ENCODE assay signal across 1 cellular context in the genomic region with DNA sequence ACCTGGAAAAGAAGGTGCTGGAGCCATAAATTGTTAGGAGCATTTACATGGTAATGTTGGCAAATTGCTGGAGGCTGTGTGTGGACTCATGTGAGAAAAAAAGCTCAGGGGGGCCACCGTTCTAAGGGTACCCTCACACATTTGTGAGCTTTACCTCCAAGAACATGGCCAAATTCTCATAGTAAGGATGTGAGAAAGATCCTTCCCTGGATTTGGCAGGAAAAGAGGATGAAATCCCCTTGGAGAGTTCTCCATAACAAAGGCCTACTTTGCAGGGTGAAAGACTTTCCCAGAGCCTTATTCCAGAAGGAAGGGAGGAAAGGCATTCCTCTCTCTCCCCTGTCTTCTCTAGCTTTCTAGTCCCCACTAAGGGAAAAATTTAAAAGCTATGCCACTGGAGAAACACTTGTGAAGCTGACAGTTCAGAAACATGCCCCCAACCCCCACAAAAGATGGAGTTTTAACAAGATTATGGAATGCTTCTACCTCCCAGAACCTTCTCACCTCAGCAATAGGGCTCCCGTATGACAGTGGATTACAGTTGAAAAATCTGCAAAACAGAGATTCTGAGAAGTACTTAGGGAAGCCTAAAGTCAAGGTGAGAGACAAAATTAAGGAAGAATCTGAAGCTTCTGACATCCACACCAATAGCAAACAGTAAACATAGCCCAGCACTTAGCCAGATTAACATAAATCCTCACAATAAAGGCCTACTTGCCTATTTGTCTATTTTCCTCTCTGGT.
TF ChIP-seq lines count a peak whose summit lies in the region.

No MANE protein-coding gene starts in this region.

TF ChIP-seq in WTC11, 78 proteins besides CTCF, POLR2A, EP300 and RAD21:
- TF ChIP-seq, protein P1, sequence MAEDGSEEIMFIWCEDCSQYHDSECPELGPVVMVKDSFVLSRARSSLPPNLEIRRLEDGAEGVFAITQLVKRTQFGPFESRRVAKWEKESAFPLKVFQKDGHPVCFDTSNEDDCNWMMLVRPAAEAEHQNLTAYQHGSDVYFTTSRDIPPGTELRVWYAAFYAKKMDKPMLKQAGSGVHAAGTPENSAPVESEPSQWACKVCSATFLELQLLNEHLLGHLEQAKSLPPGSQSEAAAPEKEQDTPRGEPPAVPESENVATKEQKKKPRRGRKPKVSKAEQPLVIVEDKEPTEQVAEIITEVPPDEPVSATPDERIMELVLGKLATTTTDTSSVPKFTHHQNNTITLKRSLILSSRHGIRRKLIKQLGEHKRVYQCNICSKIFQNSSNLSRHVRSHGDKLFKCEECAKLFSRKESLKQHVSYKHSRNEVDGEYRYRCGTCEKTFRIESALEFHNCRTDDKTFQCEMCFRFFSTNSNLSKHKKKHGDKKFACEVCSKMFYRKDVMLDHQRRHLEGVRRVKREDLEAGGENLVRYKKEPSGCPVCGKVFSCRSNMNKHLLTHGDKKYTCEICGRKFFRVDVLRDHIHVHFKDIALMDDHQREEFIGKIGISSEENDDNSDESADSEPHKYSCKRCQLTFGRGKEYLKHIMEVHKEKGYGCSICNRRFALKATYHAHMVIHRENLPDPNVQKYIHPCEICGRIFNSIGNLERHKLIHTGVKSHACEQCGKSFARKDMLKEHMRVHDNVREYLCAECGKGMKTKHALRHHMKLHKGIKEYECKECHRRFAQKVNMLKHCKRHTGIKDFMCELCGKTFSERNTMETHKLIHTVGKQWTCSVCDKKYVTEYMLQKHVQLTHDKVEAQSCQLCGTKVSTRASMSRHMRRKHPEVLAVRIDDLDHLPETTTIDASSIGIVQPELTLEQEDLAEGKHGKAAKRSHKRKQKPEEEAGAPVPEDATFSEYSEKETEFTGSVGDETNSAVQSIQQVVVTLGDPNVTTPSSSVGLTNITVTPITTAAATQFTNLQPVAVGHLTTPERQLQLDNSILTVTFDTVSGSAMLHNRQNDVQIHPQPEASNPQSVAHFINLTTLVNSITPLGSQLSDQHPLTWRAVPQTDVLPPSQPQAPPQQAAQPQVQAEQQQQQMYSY (CRISPR knock-in tag; IDR thresholded peaks at IDR 0.05) = no peak
- no peak for TF ChIP-seq CREB1 (CRISPR knock-in tag; IDR thresholded peaks at IDR 0.05)
- TF ChIP-seq, protein P2, sequence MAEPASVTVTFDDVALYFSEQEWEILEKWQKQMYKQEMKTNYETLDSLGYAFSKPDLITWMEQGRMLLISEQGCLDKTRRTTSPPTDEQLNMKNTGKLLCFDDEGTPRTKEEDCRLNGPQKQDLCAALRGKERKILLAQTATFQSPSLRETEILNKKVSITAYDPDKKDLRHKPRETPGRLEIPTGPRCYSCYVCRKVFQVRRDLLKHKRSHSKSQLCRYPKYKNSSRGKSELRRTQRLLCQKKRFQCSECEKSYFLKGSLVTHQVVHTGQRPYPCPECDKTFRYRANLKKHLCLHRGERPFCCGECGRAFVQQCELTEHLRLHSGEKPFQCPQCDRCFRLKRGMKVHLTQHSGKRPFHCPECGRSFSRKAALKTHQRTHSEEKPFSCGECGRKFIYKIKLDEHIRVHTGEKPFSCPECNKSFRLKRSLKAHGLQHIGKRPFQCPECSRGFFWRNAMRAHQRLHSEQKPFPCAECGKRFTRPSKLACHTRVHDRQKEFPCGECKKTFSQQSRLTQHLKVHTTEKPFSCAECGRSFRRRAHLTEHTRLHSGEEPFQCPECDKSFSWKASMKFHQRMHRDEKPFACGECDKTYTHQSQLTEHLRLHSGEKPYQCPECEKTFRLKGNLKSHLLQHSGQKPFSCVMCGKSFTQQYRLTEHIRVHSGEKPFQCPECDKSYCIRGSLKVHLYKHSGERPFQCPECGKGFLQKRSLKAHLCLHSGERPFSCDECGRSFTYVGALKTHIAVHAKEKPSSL (CRISPR knock-in tag; conservative IDR thresholded peaks at IDR 0.05) = no peak
- TF ChIP-seq, protein P3, sequence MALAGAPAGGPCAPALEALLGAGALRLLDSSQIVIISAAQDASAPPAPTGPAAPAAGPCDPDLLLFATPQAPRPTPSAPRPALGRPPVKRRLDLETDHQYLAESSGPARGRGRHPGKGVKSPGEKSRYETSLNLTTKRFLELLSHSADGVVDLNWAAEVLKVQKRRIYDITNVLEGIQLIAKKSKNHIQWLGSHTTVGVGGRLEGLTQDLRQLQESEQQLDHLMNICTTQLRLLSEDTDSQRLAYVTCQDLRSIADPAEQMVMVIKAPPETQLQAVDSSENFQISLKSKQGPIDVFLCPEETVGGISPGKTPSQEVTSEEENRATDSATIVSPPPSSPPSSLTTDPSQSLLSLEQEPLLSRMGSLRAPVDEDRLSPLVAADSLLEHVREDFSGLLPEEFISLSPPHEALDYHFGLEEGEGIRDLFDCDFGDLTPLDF (CRISPR knock-in tag; IDR thresholded peaks at IDR 0.05) = no peak
- TF ChIP-seq ZNF396 (CRISPR knock-in tag; IDR thresholded peaks at IDR 0.05; ENCODE audit: borderline replicate concordance) = no peak
- TF ChIP-seq, protein P4, sequence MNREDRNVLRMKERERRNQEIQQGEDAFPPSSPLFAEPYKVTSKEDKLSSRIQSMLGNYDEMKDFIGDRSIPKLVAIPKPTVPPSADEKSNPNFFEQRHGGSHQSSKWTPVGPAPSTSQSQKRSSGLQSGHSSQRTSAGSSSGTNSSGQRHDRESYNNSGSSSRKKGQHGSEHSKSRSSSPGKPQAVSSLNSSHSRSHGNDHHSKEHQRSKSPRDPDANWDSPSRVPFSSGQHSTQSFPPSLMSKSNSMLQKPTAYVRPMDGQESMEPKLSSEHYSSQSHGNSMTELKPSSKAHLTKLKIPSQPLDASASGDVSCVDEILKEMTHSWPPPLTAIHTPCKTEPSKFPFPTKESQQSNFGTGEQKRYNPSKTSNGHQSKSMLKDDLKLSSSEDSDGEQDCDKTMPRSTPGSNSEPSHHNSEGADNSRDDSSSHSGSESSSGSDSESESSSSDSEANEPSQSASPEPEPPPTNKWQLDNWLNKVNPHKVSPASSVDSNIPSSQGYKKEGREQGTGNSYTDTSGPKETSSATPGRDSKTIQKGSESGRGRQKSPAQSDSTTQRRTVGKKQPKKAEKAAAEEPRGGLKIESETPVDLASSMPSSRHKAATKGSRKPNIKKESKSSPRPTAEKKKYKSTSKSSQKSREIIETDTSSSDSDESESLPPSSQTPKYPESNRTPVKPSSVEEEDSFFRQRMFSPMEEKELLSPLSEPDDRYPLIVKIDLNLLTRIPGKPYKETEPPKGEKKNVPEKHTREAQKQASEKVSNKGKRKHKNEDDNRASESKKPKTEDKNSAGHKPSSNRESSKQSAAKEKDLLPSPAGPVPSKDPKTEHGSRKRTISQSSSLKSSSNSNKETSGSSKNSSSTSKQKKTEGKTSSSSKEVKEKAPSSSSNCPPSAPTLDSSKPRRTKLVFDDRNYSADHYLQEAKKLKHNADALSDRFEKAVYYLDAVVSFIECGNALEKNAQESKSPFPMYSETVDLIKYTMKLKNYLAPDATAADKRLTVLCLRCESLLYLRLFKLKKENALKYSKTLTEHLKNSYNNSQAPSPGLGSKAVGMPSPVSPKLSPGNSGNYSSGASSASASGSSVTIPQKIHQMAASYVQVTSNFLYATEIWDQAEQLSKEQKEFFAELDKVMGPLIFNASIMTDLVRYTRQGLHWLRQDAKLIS (CRISPR knock-in tag; IDR thresholded peaks at IDR 0.05; ENCODE audit: borderline replicate concordance) = no peak
- TF ChIP-seq, protein P5, sequence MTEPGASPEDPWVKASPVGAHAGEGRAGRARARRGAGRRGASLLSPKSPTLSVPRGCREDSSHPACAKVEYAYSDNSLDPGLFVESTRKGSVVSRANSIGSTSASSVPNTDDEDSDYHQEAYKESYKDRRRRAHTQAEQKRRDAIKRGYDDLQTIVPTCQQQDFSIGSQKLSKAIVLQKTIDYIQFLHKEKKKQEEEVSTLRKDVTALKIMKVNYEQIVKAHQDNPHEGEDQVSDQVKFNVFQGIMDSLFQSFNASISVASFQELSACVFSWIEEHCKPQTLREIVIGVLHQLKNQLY (CRISPR knock-in tag; IDR thresholded peaks at IDR 0.05) = no peak
- TF ChIP-seq HMGA2 (CRISPR knock-in tag; IDR thresholded peaks at IDR 0.05) = no peak
- TF ChIP-seq, protein P6, sequence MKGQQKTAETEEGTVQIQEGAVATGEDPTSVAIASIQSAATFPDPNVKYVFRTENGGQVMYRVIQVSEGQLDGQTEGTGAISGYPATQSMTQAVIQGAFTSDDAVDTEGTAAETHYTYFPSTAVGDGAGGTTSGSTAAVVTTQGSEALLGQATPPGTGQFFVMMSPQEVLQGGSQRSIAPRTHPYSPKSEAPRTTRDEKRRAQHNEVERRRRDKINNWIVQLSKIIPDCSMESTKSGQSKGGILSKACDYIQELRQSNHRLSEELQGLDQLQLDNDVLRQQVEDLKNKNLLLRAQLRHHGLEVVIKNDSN (CRISPR knock-in tag; IDR thresholded peaks at IDR 0.05) = no peak
- TF ChIP-seq, protein P7, sequence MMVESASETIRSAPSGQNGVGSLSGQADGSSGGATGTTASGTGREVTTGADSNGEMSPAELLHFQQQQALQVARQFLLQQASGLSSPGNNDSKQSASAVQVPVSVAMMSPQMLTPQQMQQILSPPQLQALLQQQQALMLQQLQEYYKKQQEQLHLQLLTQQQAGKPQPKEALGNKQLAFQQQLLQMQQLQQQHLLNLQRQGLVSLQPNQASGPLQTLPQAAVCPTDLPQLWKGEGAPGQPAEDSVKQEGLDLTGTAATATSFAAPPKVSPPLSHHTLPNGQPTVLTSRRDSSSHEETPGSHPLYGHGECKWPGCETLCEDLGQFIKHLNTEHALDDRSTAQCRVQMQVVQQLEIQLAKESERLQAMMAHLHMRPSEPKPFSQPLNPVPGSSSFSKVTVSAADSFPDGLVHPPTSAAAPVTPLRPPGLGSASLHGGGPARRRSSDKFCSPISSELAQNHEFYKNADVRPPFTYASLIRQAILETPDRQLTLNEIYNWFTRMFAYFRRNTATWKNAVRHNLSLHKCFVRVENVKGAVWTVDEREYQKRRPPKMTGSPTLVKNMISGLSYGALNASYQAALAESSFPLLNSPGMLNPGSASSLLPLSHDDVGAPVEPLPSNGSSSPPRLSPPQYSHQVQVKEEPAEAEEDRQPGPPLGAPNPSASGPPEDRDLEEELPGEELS (CRISPR knock-in tag; IDR thresholded peaks at IDR 0.05) = no peak
- no peak for TF ChIP-seq ZNF423 (CRISPR knock-in tag; IDR thresholded peaks at IDR 0.05)
- TF ChIP-seq, protein P8, sequence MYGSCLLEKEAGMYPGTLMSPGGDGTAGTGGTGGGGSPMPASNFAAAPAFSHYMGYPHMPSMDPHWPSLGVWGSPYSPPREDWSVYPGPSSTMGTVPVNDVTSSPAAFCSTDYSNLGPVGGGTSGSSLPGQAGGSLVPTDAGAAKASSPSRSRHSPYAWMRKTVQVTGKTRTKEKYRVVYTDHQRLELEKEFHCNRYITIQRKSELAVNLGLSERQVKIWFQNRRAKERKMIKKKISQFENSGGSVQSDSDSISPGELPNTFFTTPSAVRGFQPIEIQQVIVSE (CRISPR knock-in tag; IDR thresholded peaks at IDR 0.05; ENCODE audit: borderline replicate concordance) = no peak
TF ChIP-seq in WTC11: peak in this region for 0.
